1 cellular context compared by ENCODE assay signal in genomic region chr7:16743207-16743606, GRCh38.
TF ChIP-seq lines count a peak whose summit lies in the region.

No MANE protein-coding gene starts in this region.

TF ChIP-seq in SK-N-SH, 30 proteins besides CTCF, POLR2A, EP300 and RAD21:
- TF ChIP-seq, protein P1, sequence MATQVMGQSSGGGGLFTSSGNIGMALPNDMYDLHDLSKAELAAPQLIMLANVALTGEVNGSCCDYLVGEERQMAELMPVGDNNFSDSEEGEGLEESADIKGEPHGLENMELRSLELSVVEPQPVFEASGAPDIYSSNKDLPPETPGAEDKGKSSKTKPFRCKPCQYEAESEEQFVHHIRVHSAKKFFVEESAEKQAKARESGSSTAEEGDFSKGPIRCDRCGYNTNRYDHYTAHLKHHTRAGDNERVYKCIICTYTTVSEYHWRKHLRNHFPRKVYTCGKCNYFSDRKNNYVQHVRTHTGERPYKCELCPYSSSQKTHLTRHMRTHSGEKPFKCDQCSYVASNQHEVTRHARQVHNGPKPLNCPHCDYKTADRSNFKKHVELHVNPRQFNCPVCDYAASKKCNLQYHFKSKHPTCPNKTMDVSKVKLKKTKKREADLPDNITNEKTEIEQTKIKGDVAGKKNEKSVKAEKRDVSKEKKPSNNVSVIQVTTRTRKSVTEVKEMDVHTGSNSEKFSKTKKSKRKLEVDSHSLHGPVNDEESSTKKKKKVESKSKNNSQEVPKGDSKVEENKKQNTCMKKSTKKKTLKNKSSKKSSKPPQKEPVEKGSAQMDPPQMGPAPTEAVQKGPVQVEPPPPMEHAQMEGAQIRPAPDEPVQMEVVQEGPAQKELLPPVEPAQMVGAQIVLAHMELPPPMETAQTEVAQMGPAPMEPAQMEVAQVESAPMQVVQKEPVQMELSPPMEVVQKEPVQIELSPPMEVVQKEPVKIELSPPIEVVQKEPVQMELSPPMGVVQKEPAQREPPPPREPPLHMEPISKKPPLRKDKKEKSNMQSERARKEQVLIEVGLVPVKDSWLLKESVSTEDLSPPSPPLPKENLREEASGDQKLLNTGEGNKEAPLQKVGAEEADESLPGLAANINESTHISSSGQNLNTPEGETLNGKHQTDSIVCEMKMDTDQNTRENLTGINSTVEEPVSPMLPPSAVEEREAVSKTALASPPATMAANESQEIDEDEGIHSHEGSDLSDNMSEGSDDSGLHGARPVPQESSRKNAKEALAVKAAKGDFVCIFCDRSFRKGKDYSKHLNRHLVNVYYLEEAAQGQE (IDR thresholded peaks at IDR 0.05; ENCODE audit: low read depth, low read length), result no peak
- TF ChIP-seq SIN3A (IDR thresholded peaks at IDR 0.05; ENCODE audit: borderline replicate concordance, low read depth, low read length) (no peak), POLR2AphosphoS5 (IDR thresholded peaks at IDR 0.05; ENCODE audit: low read depth, low read length) (no peak), FOXJ3 (CRISPR knock-in tag; IDR thresholded peaks at IDR 0.05) (no peak), YY1 (IDR thresholded peaks at IDR 0.05; ENCODE audit: low read depth) (no peak), TCF12 (IDR thresholded peaks at IDR 0.05) (no peak), NFIC (IDR thresholded peaks at IDR 0.05; ENCODE audit: borderline replicate concordance) (no peak), TEAD4 (IDR thresholded peaks at IDR 0.05; ENCODE audit: borderline replicate concordance, insufficient read depth) (no peak), IRF3 (IDR thresholded peaks at IDR 0.05; ENCODE audit: low read depth, low read length) (no peak), SMC3 (IDR thresholded peaks at IDR 0.05; ENCODE audit: low read depth, low read length) (no peak), TAF1 (IDR thresholded peaks at IDR 0.05; ENCODE audit: borderline replicate concordance, low read depth, low read length) (no peak), USF2 (IDR thresholded peaks at IDR 0.05; ENCODE audit: borderline replicate concordance, low read depth, low read length) (no peak), RXRA (IDR thresholded peaks at IDR 0.05; ENCODE audit: borderline replicate concordance, low read depth) (no peak), NRF1 (IDR thresholded peaks at IDR 0.05; ENCODE audit: low read depth, low read length) (no peak), CHD2 (IDR thresholded peaks at IDR 0.05; ENCODE audit: low read length, partially characterized antibody) (no peak)
- TF ChIP-seq, protein P2, sequence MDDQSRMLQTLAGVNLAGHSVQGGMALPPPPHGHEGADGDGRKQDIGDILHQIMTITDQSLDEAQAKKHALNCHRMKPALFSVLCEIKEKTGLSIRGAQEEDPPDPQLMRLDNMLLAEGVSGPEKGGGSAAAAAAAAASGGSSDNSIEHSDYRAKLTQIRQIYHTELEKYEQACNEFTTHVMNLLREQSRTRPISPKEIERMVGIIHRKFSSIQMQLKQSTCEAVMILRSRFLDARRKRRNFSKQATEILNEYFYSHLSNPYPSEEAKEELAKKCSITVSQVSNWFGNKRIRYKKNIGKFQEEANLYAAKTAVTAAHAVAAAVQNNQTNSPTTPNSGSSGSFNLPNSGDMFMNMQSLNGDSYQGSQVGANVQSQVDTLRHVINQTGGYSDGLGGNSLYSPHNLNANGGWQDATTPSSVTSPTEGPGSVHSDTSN (IDR thresholded peaks at IDR 0.05), result no peak
- TF ChIP-seq, protein P3, sequence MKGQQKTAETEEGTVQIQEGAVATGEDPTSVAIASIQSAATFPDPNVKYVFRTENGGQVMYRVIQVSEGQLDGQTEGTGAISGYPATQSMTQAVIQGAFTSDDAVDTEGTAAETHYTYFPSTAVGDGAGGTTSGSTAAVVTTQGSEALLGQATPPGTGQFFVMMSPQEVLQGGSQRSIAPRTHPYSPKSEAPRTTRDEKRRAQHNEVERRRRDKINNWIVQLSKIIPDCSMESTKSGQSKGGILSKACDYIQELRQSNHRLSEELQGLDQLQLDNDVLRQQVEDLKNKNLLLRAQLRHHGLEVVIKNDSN (IDR thresholded peaks at IDR 0.05; ENCODE audit: borderline replicate concordance, low read depth), result no peak
